ENCODE assay signal across 1 cellular context in the genomic region with DNA sequence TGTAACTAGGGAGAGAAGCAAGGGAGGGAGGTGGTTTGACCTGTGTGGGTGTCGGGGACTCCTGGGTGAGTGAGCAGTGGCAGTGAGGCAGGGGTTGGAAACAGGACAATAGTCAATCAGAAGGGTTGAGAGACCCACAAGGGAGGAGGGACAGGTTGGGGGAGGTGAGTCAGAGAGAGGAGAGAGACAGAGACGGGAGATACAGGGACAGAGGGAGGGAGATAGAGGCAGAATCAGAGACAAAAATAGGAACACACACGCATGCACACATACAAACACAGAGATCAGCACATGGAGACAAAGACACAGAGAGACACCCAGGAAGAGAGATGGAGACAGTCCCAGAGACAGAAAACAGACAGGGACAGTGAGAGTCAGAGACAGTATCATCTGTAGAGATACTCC.
TF ChIP-seq lines count a peak whose summit lies in the region.

No MANE protein-coding gene starts in this region.

TF ChIP-seq in K562, 482 proteins besides CTCF, POLR2A, EP300 and RAD21 (continued from another document):
- TF ChIP-seq ZFP91 (CRISPR knock-in tag; IDR thresholded peaks at IDR 0.05) (no peak), ZBTB2 (IDR thresholded peaks at IDR 0.05) (peak; percentile 40), CC2D1A (IDR thresholded peaks at IDR 0.05) (no peak), SMARCE1 (IDR thresholded peaks at IDR 0.05) (peak; percentile 9; the same call in 1 of the 2 replicates), TSC22D4 (tag; IDR thresholded peaks at IDR 0.05) (no peak), JUND (IDR thresholded peaks at IDR 0.05; ENCODE audit: borderline replicate concordance, low read depth, low read length) (0 out of 2 replicates have a peak, but pooled peaks have one; percentile 10), JUND (tag; IDR thresholded peaks at IDR 0.05; ENCODE audit: borderline replicate concordance, low read depth, low read length) (no peak)
